ENCODE assay signal across 1 cellular context in the genomic region with DNA sequence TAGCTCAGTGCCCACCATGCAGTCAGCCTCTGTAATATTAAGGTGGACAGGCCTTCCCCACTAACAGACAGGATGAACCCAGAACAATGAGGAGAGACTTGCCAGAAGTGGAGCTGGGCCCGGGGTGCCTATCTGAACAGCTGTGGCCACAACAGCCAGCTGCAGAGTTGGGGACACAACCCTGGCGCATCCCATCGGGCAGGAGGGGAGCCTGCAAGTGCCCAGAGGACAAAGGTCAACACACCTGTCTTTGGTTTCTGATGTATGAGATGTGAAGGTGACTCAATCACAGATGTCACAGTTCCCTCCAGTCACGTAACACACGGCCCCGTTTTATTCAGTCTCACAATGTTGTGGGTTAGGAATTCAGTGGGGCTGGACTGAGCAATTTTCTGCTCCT.
TF ChIP-seq lines count a peak whose summit lies in the region.

No MANE protein-coding gene starts in this region.

TF ChIP-seq in H1, 55 proteins besides CTCF, POLR2A, EP300 and RAD21 (continued from another document):
- TF ChIP-seq KDM4A (IDR thresholded peaks at IDR 0.05; ENCODE audit: low read depth, low read length, severe bottlenecking): no peak
- TF ChIP-seq TAF7 (optimal IDR thresholded peaks at IDR 0.05; ENCODE audit: borderline replicate concordance, low read depth, low read length): no peak
- no peak for TF ChIP-seq RXRA (IDR thresholded peaks at IDR 0.05; ENCODE audit: insufficient read depth, low read depth, low read length)
- TF ChIP-seq YY1 (IDR thresholded peaks at IDR 0.05; ENCODE audit: low read depth, low read length): no peak
- TF ChIP-seq SIN3A (conservative IDR thresholded peaks at IDR 0.05 in 1 of 2, IDR thresholded peaks at IDR 0.05 in 1 of 2; ENCODE audit: low read depth in 1 of 2, low read length in 2 of 2): no peak
- TF ChIP-seq SIRT6 (IDR thresholded peaks at IDR 0.05; ENCODE audit: low read length): no peak
- TF ChIP-seq SP1 (IDR thresholded peaks at IDR 0.05; ENCODE audit: low read depth, low read length): no peak
- TF ChIP-seq KDM5A (IDR thresholded peaks at IDR 0.05; ENCODE audit: low read length): no peak
- no peak for TF ChIP-seq SIX5 (IDR thresholded peaks at IDR 0.05; ENCODE audit: low read depth, low read length)
- no peak for TF ChIP-seq ZNF274 (IDR thresholded peaks at IDR 0.05; ENCODE audit: borderline replicate concordance, extremely low read depth, low read length)
- no peak for TF ChIP-seq POLR2AphosphoS5 (IDR thresholded peaks at IDR 0.05; ENCODE audit: low read depth, low read length)
- no peak for TF ChIP-seq CTBP2 (IDR thresholded peaks at IDR 0.05; ENCODE audit: borderline replicate concordance, insufficient read depth, insufficient read length, low read length)
- no peak for TF ChIP-seq BACH1 (IDR thresholded peaks at IDR 0.05; ENCODE audit: low read length)
- TF ChIP-seq RNF2 (IDR thresholded peaks at IDR 0.05; ENCODE audit: borderline replicate concordance, low read depth, low read length, missing control alignments, poor library complexity, severe bottlenecking): no peak
- TF ChIP-seq EGR1 (IDR thresholded peaks at IDR 0.05; ENCODE audit: borderline replicate concordance, low read depth, low read length): no peak
- no peak for TF ChIP-seq SP4 (IDR thresholded peaks at IDR 0.05; ENCODE audit: low read length)
